Comparison of ENCODE assay signal across 8 cellular contexts in genomic region chr7:103348452-103348851, GRCh38. TPM values are rescaled to one million over a fixed set of nuclear protein-coding genes. Genes with fewer than 3 reads are reported as not detected.
DNase-seq lines count a peak whose midpoint lies in the region; ATAC-seq and TF ChIP-seq lines count a peak whose summit lies in the region.

No MANE protein-coding gene starts in this region.

- H3K4me1 ChIP-seq in heart left ventricle (peaks cover 9 to 59% (median 49%) of the 10 kb centered on the region in 12 donors), right lobe of liver (peaks cover 0 to 26% (median 10%) of the 10 kb centered on the region in 4 donors), upper lobe of right lung (peaks cover 42% of the 10 kb centered on the region)

- H3K4me3 ChIP-seq in heart left ventricle (peak overlapping the region; percentile 56 to 87 (median 76)), right lobe of liver (peak overlapping the region; percentile 56 to 84 (median 75)), upper lobe of right lung (peak overlapping the region; percentile 83)

- 11 to 29% (median 12%) methylated on average over 13 of the region's 13 CpGs for WGBS in heart left ventricle, 4 donors
- WGBS in right lobe of liver (ENCODE audit: insufficient coverage, low coverage, low lambda C conversion rate, missing lambda C conversion rate): 11% methylated on average over 11 of the region's 13 CpGs

- DNase-seq in heart left ventricle (no peak), Right ventricle myocardium inferior (ENCODE audit: missing footprints) (no peak), right lobe of liver (no peak), upper lobe of right lung (no peak)
- peak; percentile 5 for DNase-seq in activated naive CD8-positive, alpha-beta T cell treated with anti-CD3 and anti-CD28 coated beads for 36 hours

- H3K36me3 Mint-ChIP-seq in activated naive CD8-positive, alpha-beta T cell treated with anti-CD3 and anti-CD28 coated beads for 36 hours: peaks cover 26% of the 10 kb centered on the region

- peak overlapping the region; percentile 87 for H3K27ac Mint-ChIP-seq in activated naive CD8-positive, alpha-beta T cell treated with anti-CD3 and anti-CD28 coated beads for 36 hours

- peaks cover 44% of the 10 kb centered on the region for H3K4me1 Mint-ChIP-seq in activated naive CD8-positive, alpha-beta T cell treated with anti-CD3 and anti-CD28 coated beads for 36 hours

- H3K9me3 Mint-ChIP-seq in activated naive CD8-positive, alpha-beta T cell treated with anti-CD3 and anti-CD28 coated beads for 36 hours: no peaks in the 10 kb centered on the region

- peaks cover 0 to 26% (median 12%) of the 10 kb centered on the region in 9 donors for H3K36me3 ChIP-seq in heart left ventricle
- H3K36me3 ChIP-seq in right lobe of liver: peaks cover 0 to 1% (median under 1%) of the 10 kb centered on the region in 4 donors
- peaks cover 11% of the 10 kb centered on the region for H3K36me3 ChIP-seq in upper lobe of right lung

- intact Hi-C loops in heart left ventricle (cut with DNase I): loop anchor here in 1 of 10 donors (5.0 kb wide), 1 partner anchor 51 kb away; the partner anchor contains the start of gene PMPCB
- intact Hi-C loops in Right ventricle myocardium inferior (cut with DNase I): no loop called here
- intact Hi-C loops in right lobe of liver (cut with DNase I): no loop called here
- intact Hi-C loops in upper lobe of right lung (cut with DNase I): no loop called here

- H3K9me3 ChIP-seq in heart left ventricle: no peaks in the 10 kb centered on the region
- no peaks in the 10 kb centered on the region for H3K9me3 ChIP-seq in right lobe of liver
- H3K9me3 ChIP-seq in upper lobe of right lung: no peaks in the 10 kb centered on the region

- no peaks in the 10 kb centered on the region for H3K27me3 Mint-ChIP-seq in activated naive CD8-positive, alpha-beta T cell treated with anti-CD3 and anti-CD28 coated beads for 36 hours

- no peak for ATAC-seq in heart left ventricle
- no peak for ATAC-seq in Right ventricle myocardium inferior
- no peak for ATAC-seq in right lobe of liver
- no peak for ATAC-seq in upper lobe of right lung
- ATAC-seq in HG03196 (IDR thresholded peaks at IDR 0.05; ENCODE audit: unreplicated experiment): no peak
- ATAC-seq in HG03280 (IDR thresholded peaks at IDR 0.05; ENCODE audit: unreplicated experiment): no peak
- ATAC-seq in GM18873 (IDR thresholded peaks at IDR 0.05; ENCODE audit: low FRiP score, unreplicated experiment): no peak

- H3K27ac ChIP-seq in heart left ventricle (peak overlapping the region in 9 of 12 donors; percentile 82 to 93 (median 89)), right lobe of liver (peak overlapping the region in 2 of 3 donors; percentile 87), upper lobe of right lung (peak overlapping the region; percentile 91)

- H3K4me3 Mint-ChIP-seq in activated naive CD8-positive, alpha-beta T cell treated with anti-CD3 and anti-CD28 coated beads for 36 hours: peak overlapping the region; percentile 98

- TF ChIP-seq POLR2A in heart left ventricle (IDR thresholded peaks at IDR 0.05) (no peak), right lobe of liver (IDR thresholded peaks at IDR 0.05) (no peak)

- no peaks in the 10 kb centered on the region for H3K27me3 ChIP-seq in heart left ventricle
- no peaks in the 10 kb centered on the region for H3K27me3 ChIP-seq in right lobe of liver
- H3K27me3 ChIP-seq in upper lobe of right lung: no peaks in the 10 kb centered on the region

- TF ChIP-seq CTCF in heart left ventricle (IDR thresholded peaks at IDR 0.05) (no peak), right lobe of liver (IDR thresholded peaks at IDR 0.05) (no peak), upper lobe of right lung (IDR thresholded peaks at IDR 0.05) (no peak)

RNA-seq across cellular contexts. Expression of gene PSMC2, which starts 1.0 kb away (rescaled TPM):
- total RNA-seq in heart left ventricle: 100 to 1,000 TPM; 110 to 142 (median 123) TPM
- 100 to 1,000 TPM in 1 of 2 donors, 10 to 100 TPM in 1; 87.7 to 214 TPM for polyA plus RNA-seq in heart left ventricle
- total RNA-seq in Right ventricle myocardium inferior: 131 TPM
- total RNA-seq in activated naive CD8-positive, alpha-beta T cell treated with anti-CD3 and anti-CD28 coated beads for 36 hours: 100 to 1,000 TPM; 168 to 170 TPM
- total RNA-seq in right lobe of liver: 10 to 100 TPM; 71.3 to 96.6 (median 78.2) TPM
- total RNA-seq in upper lobe of right lung: 97.6 TPM

RNA-seq across cellular contexts. Expression of gene DNAJC2, which starts 3.9 kb away (rescaled TPM):
- total RNA-seq in heart left ventricle: 10 to 100 TPM in 8 of 9 donors, 1 to 10 TPM in 1; 6.9 to 18.3 (median 13.2) TPM
- 10 to 100 TPM; 18.7 to 24.5 TPM for polyA plus RNA-seq in heart left ventricle
- total RNA-seq in Right ventricle myocardium inferior: 12.9 TPM
- 10 to 100 TPM; 61.5 to 66.8 TPM for total RNA-seq in activated naive CD8-positive, alpha-beta T cell treated with anti-CD3 and anti-CD28 coated beads for 36 hours
- 10 to 100 TPM in 4 of 6 experiments, 1 to 10 TPM in 2; 5.5 to 13.1 (median 11.0) TPM for total RNA-seq in right lobe of liver
- total RNA-seq in upper lobe of right lung: 19.5 TPM

RNA-seq across cellular contexts. Expression of gene PMPCB, which starts 51.2 kb away (rescaled TPM):
- total RNA-seq in heart left ventricle: 10 to 100 TPM; 57.8 to 95.7 (median 73.3) TPM
- polyA plus RNA-seq in heart left ventricle: 10 to 100 TPM; 57.4 to 65.5 TPM
- total RNA-seq in Right ventricle myocardium inferior: 69.7 TPM
- 10 to 100 TPM; 90.3 to 91.9 TPM for total RNA-seq in activated naive CD8-positive, alpha-beta T cell treated with anti-CD3 and anti-CD28 coated beads for 36 hours
- total RNA-seq in right lobe of liver: 10 to 100 TPM; 39.7 to 45.0 (median 44.0) TPM
- total RNA-seq in upper lobe of right lung: 43.6 TPM
